ENCODE assay signal across 31 cellular contexts in the genomic region with DNA sequence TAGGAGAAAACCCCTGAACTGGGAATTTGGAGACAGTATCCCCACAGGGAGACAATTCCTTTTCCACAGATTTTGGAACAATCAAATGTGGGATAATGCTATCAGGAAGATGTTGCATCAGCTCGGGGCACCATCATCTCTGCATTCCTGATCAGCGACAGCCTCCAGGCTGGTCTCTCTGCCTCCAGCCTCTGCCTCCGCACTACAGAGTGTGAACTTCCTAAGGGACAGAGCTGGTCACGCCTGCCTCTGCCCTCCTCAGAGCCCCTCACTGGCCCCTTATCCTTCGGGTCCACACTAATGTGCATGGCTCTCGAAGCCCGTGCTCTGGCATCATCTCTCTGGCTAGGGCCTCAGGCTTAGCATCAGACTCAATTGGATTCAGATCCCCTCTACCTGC. TPM values are rescaled to one million over a fixed set of nuclear protein-coding genes. Genes with fewer than 3 reads are reported as not detected.
"Had no signal": no experiment of that assay in that cellular context is flagged by ENCODE, and none has a peak within 500 bp of the region (broad histone marks: within the 10 kb centered on the region; RNA-seq: fewer than 3 reads in every experiment).

No MANE protein-coding gene starts in this region.

- H3K4me1 ChIP-seq: Peyer's patch, SJSA1 had no signal

- H3K9ac ChIP-seq: KMS-11, SK-N-SH had no signal

- H3K36me3 ChIP-seq: brain microvascular endothelial cell, Peyer's patch, SJSA1 had no signal

- H3K4me3 ChIP-seq: Peyer's patch, SJSA1 had no signal

- H3K4me2 ChIP-seq: KMS-11, SK-N-SH had no signal

- H3K27ac ChIP-seq: brain microvascular endothelial cell, KMS-11, Peyer's patch, SJSA1 had no signal

- H3K9me3 ChIP-seq: Peyer's patch, SK-N-SH had no signal

- DNase-seq: activated CD4-positive, alpha-beta T cell treated with anti-CD3 and anti-CD28 coated beads, Interleukin-2, amount 10 ng/mL, durations not matched to agents 24 days and 14 days; activated CD4-positive, alpha-beta T cell treated with anti-CD3 and anti-CD28 coated beads, Interleukin-2, amount 50 U/mL, for 4 hours; activated CD8-positive, alpha-beta T cell treated with anti-CD3 and anti-CD28 coated beads for 36 hours; activated effector memory CD4-positive, alpha-beta T cell treated with anti-CD3 and anti-CD28 coated beads, Interleukin-2, amount 50 U/mL, for 16 hours; activated naive CD4-positive, alpha-beta T cell; activated naive CD4-positive, alpha-beta T cell treated with anti-CD3 and anti-CD28 coated beads, Interleukin-2, amount 50 U/mL, for 16 hours; activated naive CD8-positive, alpha-beta T cell treated with anti-CD3 and anti-CD28 coated beads for 36 hours; activated T-cell treated with anti-CD3 and anti-CD28 coated beads, Interleukin-2, amount 50 U/mL, for 1 hour; activated T-cell treated with anti-CD3 and anti-CD28 coated beads, Interleukin-2, amount 50 U/mL, for 72 hours; amniotic stem cell; aorta; brain microvascular endothelial cell; central memory CD4-positive, alpha-beta T cell; MM.1S; NCI-H1092; NCI-H1436 treated with DMSO at 0.1 percent for 48 hours; NCI-H1694 treated with DMSO at 0.1 percent for 48 hours; NCI-H2029 treated with DMSO at 0.1 percent for 48 hours; NCI-H2107; NCI-H2171; NCI-H2227 treated with DMSO at 0.1 percent for 48 hours; NCI-H524 treated with DMSO at 0.1 percent for 48 hours; Peyer's patch; RPMI8226; SHP77 treated with DMSO at 0.1 percent for 48 hours; SK-N-SH had no signal

- H3K27me3 ChIP-seq: brain microvascular endothelial cell, Peyer's patch had no signal

RNA-seq across cellular contexts. Expression of a gene that starts 8.6 kb away (rescaled TPM):
- total RNA-seq: activated CD8-positive, alpha-beta T cell treated with anti-CD3 and anti-CD28 coated beads for 36 hours; activated naive CD8-positive, alpha-beta T cell treated with anti-CD3 and anti-CD28 coated beads for 36 hours; activated T-cell treated with anti-CD3 and anti-CD28 coated beads, Interleukin-2, amount 50 U/mL, for 72 hours; activated T-helper 17 cell treated with anti-CD3 and anti-CD28 coated beads, Interleukin-2, amount 50 U/mL, for 72 hours; aorta; LHCN-M2; NCI-H460; Peyer's patch; SJSA1 had no signal
- polyA plus RNA-seq: aorta, SK-N-SH had no signal
